10 cellular contexts compared by ENCODE assay signal in genomic region chr12:32522322-32523221, GRCh38.
DNase-seq lines count a peak whose midpoint lies in the region; ATAC-seq and TF ChIP-seq lines count a peak whose summit lies in the region.
"Had no signal": no experiment of that assay in that cellular context is flagged by ENCODE, and none has a peak within 500 bp of the region (broad histone marks: within the 10 kb centered on the region; RNA-seq: fewer than 3 reads in every experiment).

No MANE protein-coding gene starts in this region.

- H3K9ac ChIP-seq in BLaER1 treated with 17β-estradiol and CSF1 and Interleukin-3, amounts not matched to agents 10 nM and 100 nM, result peak overlapping the region; percentile 27 to 63 (median 51); a peak in 20 of 22 replicates

- CTCF ChIA-PET in OCI-LY7 (lab: Charles Lee; ENCODE audit: unreplicated experiment), result interaction anchor here (0.8 to 1.0 kb wide), 3 partner anchors 13 to 24 kb away, joined by 3 read pairs; no protein-coding TSS in a partner anchor

- H3K4me3 Mint-ChIP-seq in memory B cell, result peak overlapping the region; percentile 59
- H3K4me3 Mint-ChIP-seq: T-helper 1 cell treated with Interleukin-12 subunit alpha and Interleukin-12 subunit beta and Interleukin-4 antibody, amounts not matched to agents 30 μg/mL and 1 μg/mL, for 36 hours had no signal

- no peaks in the 10 kb centered on the region for H3K36me3 Mint-ChIP-seq in memory B cell

- peak overlapping the region in 4 of 10 experiments; percentile 11 to 23 (median 16); a peak in 3 of 20 replicates for H3K4me3 ChIP-seq in BLaER1 treated with 17β-estradiol and CSF1 and Interleukin-3, amounts not matched to agents 10 nM and 100 nM
- H3K4me3 ChIP-seq in OCI-LY7 (ENCODE audit: low read depth, low read length, poor library complexity, severe bottlenecking), result peak overlapping the region; percentile 47

- H3K9me3 Mint-ChIP-seq in memory B cell, result no peaks in the 10 kb centered on the region
- H3K9me3 Mint-ChIP-seq: T-helper 1 cell treated with Interleukin-12 subunit alpha and Interleukin-12 subunit beta and Interleukin-4 antibody, amounts not matched to agents 30 μg/mL and 1 μg/mL, for 36 hours had no signal

- no peaks in the 10 kb centered on the region for H3K79me2 ChIP-seq in OCI-LY7 (ENCODE audit: insufficient read depth, low read depth, low read length)

- H4K20me1 ChIP-seq in BLaER1 treated with 17β-estradiol and CSF1 and Interleukin-3, amounts not matched to agents 10 nM and 100 nM, result no peaks in the 10 kb centered on the region
- H4K20me1 ChIP-seq in OCI-LY7 (ENCODE audit: insufficient read depth, low read length), result no peaks in the 10 kb centered on the region

- intact Hi-C loops in OCI-LY7 (cut with micrococcal nuclease; ENCODE audit: unreplicated experiment), result loop anchor here (2.0 kb wide), 2 partner anchors 40 to 66 kb away; no protein-coding TSS in a partner anchor

- peak overlapping the region; percentile 54 to 75 (median 66) for H3K27ac ChIP-seq in BLaER1 treated with 17β-estradiol and CSF1 and Interleukin-3, amounts not matched to agents 10 nM and 100 nM
- peak overlapping the region; percentile 92 for H3K27ac ChIP-seq in OCI-LY7 (ENCODE audit: low read depth, low read length, poor library complexity, severe bottlenecking)

- H3K27me3 ChIP-seq in BLaER1 treated with 17β-estradiol and CSF1 and Interleukin-3, amounts not matched to agents 10 nM and 100 nM, result no peaks in the 10 kb centered on the region

- POLR2A ChIA-PET in OCI-LY7 (lab: Charles Lee), result interaction anchor here (0.6 to 5.0 kb wide), 21 partner anchors 8 to 228 kb away, joined by 3 to 66 read pairs (median 5); no protein-coding TSS in a partner anchor

- no peaks in the 10 kb centered on the region for H3K9me2 ChIP-seq in OCI-LY7 (ENCODE audit: insufficient read depth, low read length)

- TF ChIP-seq CTCF in OCI-LY7 (conservative IDR thresholded peaks at IDR 0.05; ENCODE audit: low read length), result no peak

- TSS peak; percentile 42 for BruUV-seq in OCI-LY7 (replicated peaks; lab: Mats Ljungman, UMichigan)

- peak overlapping the region; percentile 66 to 95 (median 75) for H3K4me2 ChIP-seq in BLaER1 treated with 17β-estradiol and CSF1 and Interleukin-3, amounts not matched to agents 10 nM and 100 nM
- peak overlapping the region; percentile 68 for H3K4me2 ChIP-seq in OCI-LY7 (ENCODE audit: low read length)

- peak; percentile 77 for ATAC-seq in HG02588 (IDR thresholded peaks at IDR 0.05; ENCODE audit: unreplicated experiment)
- ATAC-seq in memory B cell (ENCODE audit: low read depth), result peak; percentile 75

- H3K9me3 ChIP-seq in BLaER1 treated with 17β-estradiol and CSF1 and Interleukin-3, amounts not matched to agents 10 nM and 100 nM (replicated peaks in 1 of 11), result peaks cover 0 to 11% (median 0%) of the 10 kb centered on the region in 11 experiments; a peak in 5 of 22 replicates
- no peaks in the 10 kb centered on the region for H3K9me3 ChIP-seq in OCI-LY7 (ENCODE audit: low read length)

- H3K4me1 Mint-ChIP-seq in memory B cell, result peaks cover 19% of the 10 kb centered on the region

- peak overlapping the region; percentile 28 for H3K27ac Mint-ChIP-seq in memory B cell
- H3K27ac Mint-ChIP-seq: T-helper 1 cell treated with Interleukin-12 subunit alpha and Interleukin-12 subunit beta and Interleukin-4 antibody, amounts not matched to agents 30 μg/mL and 1 μg/mL, for 36 hours had no signal

- H3K27me3 Mint-ChIP-seq in memory B cell, result no peaks in the 10 kb centered on the region

- peaks cover 33 to 49% (median 39%) of the 10 kb centered on the region in 10 experiments for H3K4me1 ChIP-seq in BLaER1 treated with 17β-estradiol and CSF1 and Interleukin-3, amounts not matched to agents 10 nM and 100 nM
- H3K4me1 ChIP-seq in OCI-LY7 (ENCODE audit: insufficient read depth, low read length, poor library complexity, severe bottlenecking), result peaks cover 67% of the 10 kb centered on the region

- DNase-seq in OCI-LY7 (ENCODE audit: low spot score) (peak; percentile 75), memory B cell (ENCODE audit: low spot score in 2 of 2) (no peak), NCI-H187 treated with DMSO at 0.1 percent for 48 hours (lab: John Stamatoyannopoulos, UW) (no peak), AG08395 (ENCODE audit: low spot score) (no peak), NCI-H1092 (lab: John Stamatoyannopoulos, UW) (no peak)
- no peak for DNase-seq in stimulated activated CD4-positive, alpha-beta T cell treated with anti-CD3 and anti-CD28 coated beads, Interleukin-4, amount 100 ng/mL, for 24 hours
- DNase-seq: DND-41 had no signal

- peak overlapping the region; percentile 91; the same call in 1 of the 2 replicates for H2AFZ ChIP-seq in OCI-LY7 (ENCODE audit: low read length)

- H3K36me3 ChIP-seq in BLaER1 treated with 17β-estradiol and CSF1 and Interleukin-3, amounts not matched to agents 10 nM and 100 nM, result no peaks in the 10 kb centered on the region; a peak in 1 of 22 replicates
- H3K36me3 ChIP-seq in OCI-LY7 (ENCODE audit: insufficient read depth, low read length), result no peaks in the 10 kb centered on the region
